1 cellular context compared by ENCODE assay signal in the genomic region with DNA sequence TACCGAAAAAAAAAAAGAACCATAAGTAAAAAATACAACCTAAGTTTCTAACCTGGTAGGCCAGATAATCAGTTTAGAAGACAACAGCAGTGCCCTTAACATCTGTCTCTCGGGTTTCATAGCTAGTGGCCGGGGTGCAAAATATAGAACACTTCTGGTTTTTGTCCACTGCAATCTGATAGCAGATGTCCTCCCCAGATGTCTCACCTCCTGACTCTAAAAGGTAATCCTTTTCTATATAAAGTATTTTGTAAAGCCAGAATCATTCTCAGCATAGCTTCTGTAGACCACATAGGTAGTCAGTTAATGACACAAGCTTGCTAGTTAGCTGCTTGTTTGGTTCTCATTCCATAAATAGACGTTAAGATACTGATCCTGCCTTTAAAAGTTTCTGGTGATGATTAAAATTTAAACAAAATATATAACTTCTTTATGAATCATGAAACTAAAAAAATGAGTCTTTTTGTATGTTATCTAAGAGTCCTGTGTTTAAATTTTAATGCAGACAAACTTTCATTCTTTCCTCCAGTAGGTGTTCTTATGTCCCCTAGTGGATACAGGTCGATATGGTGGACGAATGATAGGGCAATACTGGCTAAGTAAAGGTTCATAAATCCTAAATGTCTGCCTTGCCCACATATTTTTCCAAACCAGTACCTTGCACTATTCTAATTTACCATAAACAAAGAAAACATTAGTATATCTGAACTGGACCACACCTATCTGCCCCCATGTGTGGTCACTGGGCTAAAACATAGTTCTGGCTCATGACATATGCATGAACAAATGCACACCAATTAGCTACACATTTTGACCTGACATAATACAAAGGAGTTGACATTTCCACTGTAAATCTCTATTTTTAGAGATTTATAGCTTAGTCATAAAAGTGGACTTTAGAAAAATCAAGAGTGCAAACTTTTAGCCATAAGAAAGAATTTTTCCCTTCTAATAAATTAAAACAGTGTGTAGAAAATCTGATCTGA.
TF ChIP-seq lines count a peak whose summit lies in the region.

No MANE protein-coding gene starts in this region.

TF ChIP-seq in K562, 482 proteins besides CTCF, POLR2A, EP300 and RAD21 (continued from another document):
- TF ChIP-seq, protein P1, sequence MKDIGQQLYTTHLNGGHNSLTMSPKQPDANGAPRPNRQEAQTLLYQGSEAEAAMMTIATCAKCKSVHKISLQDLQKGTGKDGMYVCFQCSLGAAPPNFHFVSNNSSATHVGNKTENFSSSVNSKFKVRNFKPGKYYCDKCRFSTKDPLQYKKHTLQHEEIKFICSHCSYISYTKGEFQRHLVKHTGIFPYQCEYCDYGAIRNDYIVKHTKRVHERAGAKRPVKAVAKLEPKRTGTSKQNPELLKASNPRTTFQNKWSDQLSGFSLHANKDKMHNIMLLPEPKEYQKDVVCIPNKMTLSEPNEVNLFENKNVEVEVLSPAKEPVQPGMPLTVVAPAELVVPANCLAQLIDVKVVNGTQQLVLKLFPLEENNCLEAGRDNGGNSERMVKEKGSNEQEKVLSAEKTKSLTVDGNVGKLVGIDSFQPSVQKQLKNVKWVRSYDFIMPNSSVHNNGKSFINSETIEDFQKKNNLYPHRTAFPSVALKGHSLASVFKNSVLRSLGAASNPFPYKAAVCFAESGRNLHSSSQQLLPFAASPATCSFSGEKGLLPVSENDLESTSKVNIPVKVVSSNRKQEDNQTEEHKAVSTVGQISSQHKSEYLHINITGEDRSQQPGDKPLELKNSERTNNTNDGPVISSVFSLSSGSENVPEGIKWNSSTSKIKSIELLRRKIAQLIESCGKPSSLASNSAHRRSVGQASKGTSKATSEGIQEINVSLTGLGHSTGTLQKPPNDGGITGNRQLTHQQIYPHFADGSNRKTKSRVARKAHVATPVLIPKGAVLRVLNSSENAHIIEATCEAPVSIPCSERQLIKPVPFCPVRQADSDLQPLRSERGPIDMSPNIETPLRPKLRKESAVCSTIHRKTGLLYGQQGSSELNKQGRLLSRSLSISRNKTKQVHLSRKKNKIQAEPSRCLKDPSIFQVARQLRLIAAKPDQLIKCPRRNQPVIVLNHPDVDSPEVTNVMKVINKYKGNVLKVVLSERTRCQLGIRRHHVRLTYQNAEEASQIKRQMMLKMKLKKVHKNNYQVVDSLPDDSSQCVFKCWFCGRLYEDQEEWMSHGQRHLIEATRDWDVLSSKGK (CRISPR knock-in tag; IDR thresholded peaks at IDR 0.05), result no peak
- no peak for TF ChIP-seq ZNF217 (CRISPR knock-in tag; IDR thresholded peaks at IDR 0.05)
